Comparison of ENCODE assay signal across 1 cellular context in the genomic region with DNA sequence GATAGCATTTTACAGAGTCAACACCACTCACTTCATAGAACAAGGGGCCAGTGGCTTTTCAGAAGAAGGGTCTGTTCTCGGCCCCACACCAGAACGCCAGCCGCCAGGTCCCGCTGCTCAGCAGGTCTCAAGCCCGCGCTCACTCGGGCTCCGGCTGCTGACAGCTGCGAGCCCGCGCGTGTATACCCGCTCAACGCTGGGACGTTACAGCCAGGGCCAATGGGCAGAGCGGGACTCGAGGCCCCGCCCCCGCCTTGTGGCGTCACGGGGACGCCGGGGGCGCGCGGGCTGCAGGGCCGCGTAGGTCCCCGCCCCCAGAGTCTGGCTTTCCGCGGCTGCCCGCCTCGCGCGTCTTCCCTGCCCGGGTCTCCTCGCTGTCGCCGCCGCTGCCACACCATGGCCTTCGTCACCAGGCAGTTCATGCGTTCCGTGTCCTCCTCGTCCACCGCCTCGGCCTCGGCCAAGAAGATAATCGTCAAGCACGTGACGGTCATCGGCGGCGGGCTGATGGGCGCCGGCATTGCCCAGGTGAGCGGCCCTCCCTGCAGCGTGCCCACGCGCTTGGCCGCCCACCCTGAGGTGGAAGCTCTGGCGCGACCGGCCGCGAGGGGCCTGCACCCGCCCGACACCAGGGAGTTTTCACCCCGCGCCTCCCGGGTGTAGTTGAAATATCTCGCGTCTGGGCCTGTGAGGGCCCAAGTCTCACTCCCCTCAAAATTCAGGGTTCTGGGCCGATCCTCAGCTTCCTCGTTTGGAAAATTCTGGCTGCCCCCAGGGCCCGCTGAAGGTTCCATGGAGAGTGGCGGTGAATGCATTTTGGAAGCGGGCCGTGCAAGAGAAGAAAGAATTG.
TF ChIP-seq lines count a peak whose summit lies in the region.

A gene (plus strand): TSS at position 353 of the 850 bp plus-strand sequence. CDS start 44 bp downstream, at position 397.

TF ChIP-seq in K562, 482 proteins besides CTCF, POLR2A, EP300 and RAD21 (continued from another document and continues in another):
- TF ChIP-seq, protein P1, sequence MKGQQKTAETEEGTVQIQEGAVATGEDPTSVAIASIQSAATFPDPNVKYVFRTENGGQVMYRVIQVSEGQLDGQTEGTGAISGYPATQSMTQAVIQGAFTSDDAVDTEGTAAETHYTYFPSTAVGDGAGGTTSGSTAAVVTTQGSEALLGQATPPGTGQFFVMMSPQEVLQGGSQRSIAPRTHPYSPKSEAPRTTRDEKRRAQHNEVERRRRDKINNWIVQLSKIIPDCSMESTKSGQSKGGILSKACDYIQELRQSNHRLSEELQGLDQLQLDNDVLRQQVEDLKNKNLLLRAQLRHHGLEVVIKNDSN (CRISPR knock-in tag; IDR thresholded peaks at IDR 0.05): peak; percentile 76; the same call in 1 of the 2 replicates
- TF ChIP-seq KAT8 (IDR thresholded peaks at IDR 0.05; ENCODE audit: low read depth) (no peak), PHF8 (IDR thresholded peaks at IDR 0.05; ENCODE audit: borderline replicate concordance, low read length) (peak; percentile 96; the same call in 1 of the 2 replicates), GABPB1 (CRISPR knock-in tag; IDR thresholded peaks at IDR 0.05) (peak; percentile 51; the same call in 1 of the 2 replicates), POLR2H (tag; IDR thresholded peaks at IDR 0.05; ENCODE audit: low read depth) (no peak; the same call in 1 of the 2 replicates), SMAD4 (CRISPR knock-in tag; conservative IDR thresholded peaks at IDR 0.05) (no peak), GTF2F1 (IDR thresholded peaks at IDR 0.05; ENCODE audit: low read depth, low read length) (peak; percentile 43; the same call in 1 of the 2 replicates), ETV1 (tag; conservative IDR thresholded peaks at IDR 0.05; ENCODE audit: low read depth) (no peak), MCM3 (IDR thresholded peaks at IDR 0.05) (no peak), POU5F1 (IDR thresholded peaks at IDR 0.05; ENCODE audit: borderline replicate concordance, low read depth, low read length, partially characterized antibody) (no peak), MIER1 (IDR thresholded peaks at IDR 0.05; ENCODE audit: low read depth) (no peak), XRCC4 (IDR thresholded peaks at IDR 0.05; ENCODE audit: extremely low read depth, insufficient read depth, insufficient read length) (no peak), NR1H2 (CRISPR knock-in tag; IDR thresholded peaks at IDR 0.05) (no peak; the same call in 1 of the 2 replicates), ZBED1 (IDR thresholded peaks at IDR 0.05) (peak; percentile 21; the same call in 1 of the 2 replicates), RHOXF2B (CRISPR knock-in tag; conservative IDR thresholded peaks at IDR 0.05) (no peak), KDM5B (IDR thresholded peaks at IDR 0.05; ENCODE audit: insufficient replicate concordance, low read depth, low read length) (peak; percentile 88), ZC3H4 (CRISPR knock-in tag; IDR thresholded peaks at IDR 0.05; ENCODE audit: borderline replicate concordance) (no peak), CSDE1 (IDR thresholded peaks at IDR 0.05) (no peak), BDP1 (IDR thresholded peaks at IDR 0.05; ENCODE audit: insufficient read depth, insufficient read length) (no peak), NELFE (IDR thresholded peaks at IDR 0.05; ENCODE audit: insufficient read depth, insufficient read length) (no peak), RBM22 (IDR thresholded peaks at IDR 0.05; ENCODE audit: low read depth, low read length, poor library complexity, severe bottlenecking) (no peak), NFYB (IDR thresholded peaks at IDR 0.05; ENCODE audit: extremely low read depth, insufficient read length) (peak; percentile 44), JUNB (CRISPR knock-in tag; conservative IDR thresholded peaks at IDR 0.05) (no peak), LARP7 (IDR thresholded peaks at IDR 0.05) (no peak), CTBP1 (IDR thresholded peaks at IDR 0.05; ENCODE audit: borderline replicate concordance) (peak; percentile 76), SMAD1 (IDR thresholded peaks at IDR 0.05; ENCODE audit: low read depth, low read length, partially characterized antibody) (no peak), NR2F6 (CRISPR knock-in tag; IDR thresholded peaks at IDR 0.05) (no peak), RCOR1 (IDR thresholded peaks at IDR 0.05; ENCODE audit: borderline replicate concordance in 1 of 2, low read depth in 2 of 2, low read length in 2 of 2) (no peak), CBFA2T2 (conservative IDR thresholded peaks at IDR 0.05) (no peak), SOX6 (IDR thresholded peaks at IDR 0.05) (no peak; the same call in 1 of the 2 replicates), CBFB (CRISPR knock-in tag; IDR thresholded peaks at IDR 0.05) (0 out of 2 replicates have a peak, but pooled peaks have one; percentile 26), RBM25 (IDR thresholded peaks at IDR 0.05; ENCODE audit: low read depth, low read length, severe bottlenecking) (peak; percentile 65), ZNF133 (CRISPR knock-in tag; IDR thresholded peaks at IDR 0.05) (no peak), SUPT5H (IDR thresholded peaks at IDR 0.05) (peak; percentile 80)
- TF ChIP-seq, protein P2, sequence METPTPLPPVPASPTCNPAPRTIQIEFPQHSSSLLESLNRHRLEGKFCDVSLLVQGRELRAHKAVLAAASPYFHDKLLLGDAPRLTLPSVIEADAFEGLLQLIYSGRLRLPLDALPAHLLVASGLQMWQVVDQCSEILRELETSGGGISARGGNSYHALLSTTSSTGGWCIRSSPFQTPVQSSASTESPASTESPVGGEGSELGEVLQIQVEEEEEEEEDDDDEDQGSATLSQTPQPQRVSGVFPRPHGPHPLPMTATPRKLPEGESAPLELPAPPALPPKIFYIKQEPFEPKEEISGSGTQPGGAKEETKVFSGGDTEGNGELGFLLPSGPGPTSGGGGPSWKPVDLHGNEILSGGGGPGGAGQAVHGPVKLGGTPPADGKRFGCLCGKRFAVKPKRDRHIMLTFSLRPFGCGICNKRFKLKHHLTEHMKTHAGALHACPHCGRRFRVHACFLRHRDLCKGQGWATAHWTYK (CRISPR knock-in tag; IDR thresholded peaks at IDR 0.05): 0 out of 2 replicates have a peak, but pooled peaks have one; percentile 36
- TF ChIP-seq, protein P3, sequence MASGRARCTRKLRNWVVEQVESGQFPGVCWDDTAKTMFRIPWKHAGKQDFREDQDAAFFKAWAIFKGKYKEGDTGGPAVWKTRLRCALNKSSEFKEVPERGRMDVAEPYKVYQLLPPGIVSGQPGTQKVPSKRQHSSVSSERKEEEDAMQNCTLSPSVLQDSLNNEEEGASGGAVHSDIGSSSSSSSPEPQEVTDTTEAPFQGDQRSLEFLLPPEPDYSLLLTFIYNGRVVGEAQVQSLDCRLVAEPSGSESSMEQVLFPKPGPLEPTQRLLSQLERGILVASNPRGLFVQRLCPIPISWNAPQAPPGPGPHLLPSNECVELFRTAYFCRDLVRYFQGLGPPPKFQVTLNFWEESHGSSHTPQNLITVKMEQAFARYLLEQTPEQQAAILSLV (tag; IDR thresholded peaks at IDR 0.05): no peak
- TF ChIP-seq, protein P4, sequence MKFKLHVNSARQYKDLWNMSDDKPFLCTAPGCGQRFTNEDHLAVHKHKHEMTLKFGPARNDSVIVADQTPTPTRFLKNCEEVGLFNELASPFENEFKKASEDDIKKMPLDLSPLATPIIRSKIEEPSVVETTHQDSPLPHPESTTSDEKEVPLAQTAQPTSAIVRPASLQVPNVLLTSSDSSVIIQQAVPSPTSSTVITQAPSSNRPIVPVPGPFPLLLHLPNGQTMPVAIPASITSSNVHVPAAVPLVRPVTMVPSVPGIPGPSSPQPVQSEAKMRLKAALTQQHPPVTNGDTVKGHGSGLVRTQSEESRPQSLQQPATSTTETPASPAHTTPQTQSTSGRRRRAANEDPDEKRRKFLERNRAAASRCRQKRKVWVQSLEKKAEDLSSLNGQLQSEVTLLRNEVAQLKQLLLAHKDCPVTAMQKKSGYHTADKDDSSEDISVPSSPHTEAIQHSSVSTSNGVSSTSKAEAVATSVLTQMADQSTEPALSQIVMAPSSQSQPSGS (CRISPR knock-in tag; IDR thresholded peaks at IDR 0.05): no peak
- TF ChIP-seq, protein P5, sequence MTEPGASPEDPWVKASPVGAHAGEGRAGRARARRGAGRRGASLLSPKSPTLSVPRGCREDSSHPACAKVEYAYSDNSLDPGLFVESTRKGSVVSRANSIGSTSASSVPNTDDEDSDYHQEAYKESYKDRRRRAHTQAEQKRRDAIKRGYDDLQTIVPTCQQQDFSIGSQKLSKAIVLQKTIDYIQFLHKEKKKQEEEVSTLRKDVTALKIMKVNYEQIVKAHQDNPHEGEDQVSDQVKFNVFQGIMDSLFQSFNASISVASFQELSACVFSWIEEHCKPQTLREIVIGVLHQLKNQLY (CRISPR knock-in tag; conservative IDR thresholded peaks at IDR 0.05): no peak
- TF ChIP-seq, protein P6, sequence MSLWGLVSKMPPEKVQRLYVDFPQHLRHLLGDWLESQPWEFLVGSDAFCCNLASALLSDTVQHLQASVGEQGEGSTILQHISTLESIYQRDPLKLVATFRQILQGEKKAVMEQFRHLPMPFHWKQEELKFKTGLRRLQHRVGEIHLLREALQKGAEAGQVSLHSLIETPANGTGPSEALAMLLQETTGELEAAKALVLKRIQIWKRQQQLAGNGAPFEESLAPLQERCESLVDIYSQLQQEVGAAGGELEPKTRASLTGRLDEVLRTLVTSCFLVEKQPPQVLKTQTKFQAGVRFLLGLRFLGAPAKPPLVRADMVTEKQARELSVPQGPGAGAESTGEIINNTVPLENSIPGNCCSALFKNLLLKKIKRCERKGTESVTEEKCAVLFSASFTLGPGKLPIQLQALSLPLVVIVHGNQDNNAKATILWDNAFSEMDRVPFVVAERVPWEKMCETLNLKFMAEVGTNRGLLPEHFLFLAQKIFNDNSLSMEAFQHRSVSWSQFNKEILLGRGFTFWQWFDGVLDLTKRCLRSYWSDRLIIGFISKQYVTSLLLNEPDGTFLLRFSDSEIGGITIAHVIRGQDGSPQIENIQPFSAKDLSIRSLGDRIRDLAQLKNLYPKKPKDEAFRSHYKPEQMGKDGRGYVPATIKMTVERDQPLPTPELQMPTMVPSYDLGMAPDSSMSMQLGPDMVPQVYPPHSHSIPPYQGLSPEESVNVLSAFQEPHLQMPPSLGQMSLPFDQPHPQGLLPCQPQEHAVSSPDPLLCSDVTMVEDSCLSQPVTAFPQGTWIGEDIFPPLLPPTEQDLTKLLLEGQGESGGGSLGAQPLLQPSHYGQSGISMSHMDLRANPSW (CRISPR knock-in tag; IDR thresholded peaks at IDR 0.05): no peak
- TF ChIP-seq, protein P7, sequence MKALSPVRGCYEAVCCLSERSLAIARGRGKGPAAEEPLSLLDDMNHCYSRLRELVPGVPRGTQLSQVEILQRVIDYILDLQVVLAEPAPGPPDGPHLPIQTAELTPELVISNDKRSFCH (CRISPR knock-in tag; IDR thresholded peaks at IDR 0.05): no peak
- TF ChIP-seq, protein P7 (tag; IDR thresholded peaks at IDR 0.05): no peak
- TF ChIP-seq, protein P8, sequence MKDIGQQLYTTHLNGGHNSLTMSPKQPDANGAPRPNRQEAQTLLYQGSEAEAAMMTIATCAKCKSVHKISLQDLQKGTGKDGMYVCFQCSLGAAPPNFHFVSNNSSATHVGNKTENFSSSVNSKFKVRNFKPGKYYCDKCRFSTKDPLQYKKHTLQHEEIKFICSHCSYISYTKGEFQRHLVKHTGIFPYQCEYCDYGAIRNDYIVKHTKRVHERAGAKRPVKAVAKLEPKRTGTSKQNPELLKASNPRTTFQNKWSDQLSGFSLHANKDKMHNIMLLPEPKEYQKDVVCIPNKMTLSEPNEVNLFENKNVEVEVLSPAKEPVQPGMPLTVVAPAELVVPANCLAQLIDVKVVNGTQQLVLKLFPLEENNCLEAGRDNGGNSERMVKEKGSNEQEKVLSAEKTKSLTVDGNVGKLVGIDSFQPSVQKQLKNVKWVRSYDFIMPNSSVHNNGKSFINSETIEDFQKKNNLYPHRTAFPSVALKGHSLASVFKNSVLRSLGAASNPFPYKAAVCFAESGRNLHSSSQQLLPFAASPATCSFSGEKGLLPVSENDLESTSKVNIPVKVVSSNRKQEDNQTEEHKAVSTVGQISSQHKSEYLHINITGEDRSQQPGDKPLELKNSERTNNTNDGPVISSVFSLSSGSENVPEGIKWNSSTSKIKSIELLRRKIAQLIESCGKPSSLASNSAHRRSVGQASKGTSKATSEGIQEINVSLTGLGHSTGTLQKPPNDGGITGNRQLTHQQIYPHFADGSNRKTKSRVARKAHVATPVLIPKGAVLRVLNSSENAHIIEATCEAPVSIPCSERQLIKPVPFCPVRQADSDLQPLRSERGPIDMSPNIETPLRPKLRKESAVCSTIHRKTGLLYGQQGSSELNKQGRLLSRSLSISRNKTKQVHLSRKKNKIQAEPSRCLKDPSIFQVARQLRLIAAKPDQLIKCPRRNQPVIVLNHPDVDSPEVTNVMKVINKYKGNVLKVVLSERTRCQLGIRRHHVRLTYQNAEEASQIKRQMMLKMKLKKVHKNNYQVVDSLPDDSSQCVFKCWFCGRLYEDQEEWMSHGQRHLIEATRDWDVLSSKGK (CRISPR knock-in tag; IDR thresholded peaks at IDR 0.05): no peak
- TF ChIP-seq, protein P9, sequence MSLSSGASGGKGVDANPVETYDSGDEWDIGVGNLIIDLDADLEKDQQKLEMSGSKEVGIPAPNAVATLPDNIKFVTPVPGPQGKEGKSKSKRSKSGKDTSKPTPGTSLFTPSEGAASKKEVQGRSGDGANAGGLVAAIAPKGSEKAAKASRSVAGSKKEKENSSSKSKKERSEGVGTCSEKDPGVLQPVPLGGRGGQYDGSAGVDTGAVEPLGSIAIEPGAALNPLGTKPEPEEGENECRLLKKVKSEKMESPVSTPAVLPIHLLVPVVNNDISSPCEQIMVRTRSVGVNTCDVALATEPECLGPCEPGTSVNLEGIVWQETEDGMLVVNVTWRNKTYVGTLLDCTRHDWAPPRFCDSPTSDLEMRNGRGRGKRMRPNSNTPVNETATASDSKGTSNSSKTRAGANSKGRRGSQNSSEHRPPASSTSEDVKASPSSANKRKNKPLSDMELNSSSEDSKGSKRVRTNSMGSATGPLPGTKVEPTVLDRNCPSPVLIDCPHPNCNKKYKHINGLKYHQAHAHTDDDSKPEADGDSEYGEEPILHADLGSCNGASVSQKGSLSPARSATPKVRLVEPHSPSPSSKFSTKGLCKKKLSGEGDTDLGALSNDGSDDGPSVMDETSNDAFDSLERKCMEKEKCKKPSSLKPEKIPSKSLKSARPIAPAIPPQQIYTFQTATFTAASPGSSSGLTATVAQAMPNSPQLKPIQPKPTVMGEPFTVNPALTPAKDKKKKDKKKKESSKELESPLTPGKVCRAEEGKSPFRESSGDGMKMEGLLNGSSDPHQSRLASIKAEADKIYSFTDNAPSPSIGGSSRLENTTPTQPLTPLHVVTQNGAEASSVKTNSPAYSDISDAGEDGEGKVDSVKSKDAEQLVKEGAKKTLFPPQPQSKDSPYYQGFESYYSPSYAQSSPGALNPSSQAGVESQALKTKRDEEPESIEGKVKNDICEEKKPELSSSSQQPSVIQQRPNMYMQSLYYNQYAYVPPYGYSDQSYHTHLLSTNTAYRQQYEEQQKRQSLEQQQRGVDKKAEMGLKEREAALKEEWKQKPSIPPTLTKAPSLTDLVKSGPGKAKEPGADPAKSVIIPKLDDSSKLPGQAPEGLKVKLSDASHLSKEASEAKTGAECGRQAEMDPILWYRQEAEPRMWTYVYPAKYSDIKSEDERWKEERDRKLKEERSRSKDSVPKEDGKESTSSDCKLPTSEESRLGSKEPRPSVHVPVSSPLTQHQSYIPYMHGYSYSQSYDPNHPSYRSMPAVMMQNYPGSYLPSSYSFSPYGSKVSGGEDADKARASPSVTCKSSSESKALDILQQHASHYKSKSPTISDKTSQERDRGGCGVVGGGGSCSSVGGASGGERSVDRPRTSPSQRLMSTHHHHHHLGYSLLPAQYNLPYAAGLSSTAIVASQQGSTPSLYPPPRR (CRISPR knock-in tag; IDR thresholded peaks at IDR 0.05; ENCODE audit: borderline replicate concordance): 0 out of 2 replicates have a peak, but pooled peaks have one; percentile 70
